9 cellular contexts compared by ENCODE assay signal in genomic region chr4:101191302-101192098, GRCh38.
DNase-seq lines count a peak whose midpoint lies in the region; ATAC-seq and TF ChIP-seq lines count a peak whose summit lies in the region.
"Had no signal": no experiment of that assay in that cellular context is flagged by ENCODE, and none has a peak within 500 bp of the region (broad histone marks: within the 10 kb centered on the region; RNA-seq: fewer than 3 reads in every experiment).

No MANE protein-coding gene starts in this region.

- no peaks in the 10 kb centered on the region for H3K9me3 ChIP-seq in Karpas-422 (ENCODE audit: low read length)

- intact Hi-C loops in left ventricle myocardium superior (cut with micrococcal nuclease): loop anchor here (10.0 kb wide), 1 partner anchor 153 kb away; the partner anchor contains the start of gene PPP3CA

- H2AFZ ChIP-seq in Karpas-422 (ENCODE audit: low read length): no peak overlapping the region

- H3K27me3 ChIP-seq in Karpas-422 (ENCODE audit: low read length): no peaks in the 10 kb centered on the region

- no peaks in the 10 kb centered on the region for H4K20me1 ChIP-seq in Karpas-422 (ENCODE audit: insufficient read depth, low read depth, low read length)

- H3K36me3 ChIP-seq in Karpas-422 (ENCODE audit: insufficient read depth, low read length): no peaks in the 10 kb centered on the region

- H3K4me3 ChIP-seq in Karpas-422 (ENCODE audit: low read length): no peak overlapping the region

- no peak overlapping the region for H3K4me2 ChIP-seq in Karpas-422 (ENCODE audit: low read depth, low read length, poor library complexity, severe bottlenecking)

- H3K4me1 ChIP-seq in Karpas-422 (ENCODE audit: low read length): no peaks in the 10 kb centered on the region

- H3K9me2 ChIP-seq in Karpas-422 (replicated peaks; ENCODE audit: insufficient read depth, low read length): no peaks in the 10 kb centered on the region

- no peak overlapping the region for H3K9ac ChIP-seq in Karpas-422 (ENCODE audit: low read length)

- ATAC-seq in left ventricle myocardium superior: peak; percentile 99

- H3K79me2 ChIP-seq in Karpas-422 (ENCODE audit: low read length): no peaks in the 10 kb centered on the region

- DNase-seq in D341Med (ENCODE audit: low spot score) (peak; percentile 25), amniotic epithelial cell (ENCODE audit: low read depth) (peak; percentile 81), left ventricle myocardium superior (peak; percentile 80), pulmonary artery endothelial cell (ENCODE audit: low read depth, low spot score) (peak; percentile 96), GF-D8 (lab: John Stamatoyannopoulos, UW) (no peak), DMS79 (lab: John Stamatoyannopoulos, UW) (no peak), erythroblast (lab: John Stamatoyannopoulos, UW) (no peak), Karpas-422 (no peak)
- DNase-seq: NCI-H774 had no signal

- H3K27ac ChIP-seq in Karpas-422 (ENCODE audit: low read length): no peak overlapping the region

- TF ChIP-seq POLR2A in erythroblast (IDR thresholded peaks at IDR 0.05; ENCODE audit: low read length): no peak

Comparison
In these comparisons a context has a peak if more than half of its experiments do, and no peak if none do; other contexts are left out.
1. DNase-seq: peak in D341Med (single experiment), amniotic epithelial cell (single experiment), left ventricle myocardium superior (single experiment) and pulmonary artery endothelial cell (single experiment); none in GF-D8 (single experiment), DMS79 (single experiment), erythroblast (0 of 2) and Karpas-422 (single experiment).